36 cellular contexts compared by ENCODE assay signal in genomic region chr11:114273890-114274635, GRCh38. TPM values are rescaled to one million over a fixed set of nuclear protein-coding genes. Genes with fewer than 3 reads are reported as not detected.
"Had no signal": no experiment of that assay in that cellular context is flagged by ENCODE, and none has a peak within 500 bp of the region (broad histone marks: within the 10 kb centered on the region; RNA-seq: fewer than 3 reads in every experiment).

No MANE protein-coding gene starts in this region.

- H3K9me3 Mint-ChIP-seq: activated CD8-positive, alpha-beta T cell treated with anti-CD3 and anti-CD28 coated beads for 36 hours; activated naive CD4-positive, alpha-beta T cell treated with anti-CD3 and anti-CD28 coated beads, Interleukin-2, amount 50 U/mL, for 24 hours; activated naive CD8-positive, alpha-beta T cell treated with anti-CD3 and anti-CD28 coated beads, Interleukin-2, amount 10 ng/mL, durations not matched to agents 7 days and 5 days; activated T-cell treated with anti-CD3 and anti-CD28 coated beads, Interleukin-2, amount 50 U/mL, for 72 hours; activated T-helper 17 cell treated with anti-CD3 and anti-CD28 coated beads, Interleukin-2, amount 50 U/mL, for 72 hours; T-cell had no signal

- ATAC-seq: activated CD8-positive, alpha-beta T cell treated with anti-CD3 and anti-CD28 coated beads for 36 hours; activated T-cell treated with anti-CD3 and anti-CD28 coated beads, Interleukin-2, amount 50 U/mL, for 72 hours; activated T-helper 17 cell treated with anti-CD3 and anti-CD28 coated beads, Interleukin-2, amount 50 U/mL, for 72 hours; PC-3; SK-N-SH treated with all-trans-retinoic acid at 6 μM for 48 hours; T-cell had no signal

- H3K27ac Mint-ChIP-seq: activated CD8-positive, alpha-beta T cell treated with anti-CD3 and anti-CD28 coated beads for 36 hours; activated naive CD4-positive, alpha-beta T cell treated with anti-CD3 and anti-CD28 coated beads, Interleukin-2, amount 50 U/mL, for 24 hours; activated naive CD8-positive, alpha-beta T cell treated with anti-CD3 and anti-CD28 coated beads, Interleukin-2, amount 10 ng/mL, durations not matched to agents 7 days and 5 days; activated T-cell treated with anti-CD3 and anti-CD28 coated beads, Interleukin-2, amount 50 U/mL, for 72 hours; activated T-helper 17 cell treated with anti-CD3 and anti-CD28 coated beads, Interleukin-2, amount 50 U/mL, for 72 hours; T-cell had no signal

- H3K36me3 Mint-ChIP-seq: activated naive CD4-positive, alpha-beta T cell treated with anti-CD3 and anti-CD28 coated beads, Interleukin-2, amount 50 U/mL, for 24 hours; activated naive CD8-positive, alpha-beta T cell treated with anti-CD3 and anti-CD28 coated beads, Interleukin-2, amount 10 ng/mL, durations not matched to agents 7 days and 5 days; T-cell had no signal

- H3K9me3 ChIP-seq: ascending aorta, Peyer's patch had no signal

- DNase-seq: activated CD4-positive, alpha-beta T cell treated with anti-CD3 and anti-CD28 coated beads for 1 hour; activated CD4-positive, alpha-beta T cell treated with anti-CD3 and anti-CD28 coated beads for 48 hours; activated CD4-positive, alpha-beta T cell treated with anti-CD3 and anti-CD28 coated beads, Interleukin-2, amount 50 U/mL, for 4 hours; activated CD4-positive, CD25-positive, alpha-beta regulatory T cell; activated CD8-positive, alpha-beta T cell treated with anti-CD3 and anti-CD28 coated beads for 36 hours; activated effector memory CD4-positive, alpha-beta T cell treated with anti-CD3 and anti-CD28 coated beads, Interleukin-2, amount 50 U/mL, for 16 hours; activated naive CD4-positive, alpha-beta T cell; activated naive CD8-positive, alpha-beta T cell treated with anti-CD3 and anti-CD28 coated beads, Interleukin-2, amount 10 ng/mL, durations not matched to agents 7 days and 5 days; activated T-cell treated with anti-CD3 and anti-CD28 coated beads, Interleukin-2, amount 50 U/mL, for 1 hour; activated T-cell treated with anti-CD3 and anti-CD28 coated beads, Interleukin-2, amount 50 U/mL, for 72 hours; amygdala; MM.1S; MV-4-11; NCI-H1092; NCI-H146; NCI-H187; NCI-H2029 treated with DMSO at 0.1 percent for 48 hours; NCI-H2107; NCI-H2171; NCI-H510A; NCI-H526; NCI-H748 treated with DMSO at 0.1 percent for 48 hours; NK-92 treated with Interleukin-12 subunit alpha and Interleukin-12 subunit beta, amount 100 ng/mL, for 24 hours; PC-3; RPMI8226; SIG-M5; T-cell; T-helper 2 cell; T1000; WERI-Rb-1 had no signal

- H3K4me1 Mint-ChIP-seq: activated naive CD4-positive, alpha-beta T cell treated with anti-CD3 and anti-CD28 coated beads, Interleukin-2, amount 50 U/mL, for 24 hours; activated naive CD8-positive, alpha-beta T cell treated with anti-CD3 and anti-CD28 coated beads, Interleukin-2, amount 10 ng/mL, durations not matched to agents 7 days and 5 days; activated T-helper 17 cell treated with anti-CD3 and anti-CD28 coated beads, Interleukin-2, amount 50 U/mL, for 72 hours; T-cell had no signal

- H3K4me3 Mint-ChIP-seq: activated CD8-positive, alpha-beta T cell treated with anti-CD3 and anti-CD28 coated beads for 36 hours; activated naive CD4-positive, alpha-beta T cell treated with anti-CD3 and anti-CD28 coated beads, Interleukin-2, amount 50 U/mL, for 24 hours; activated naive CD8-positive, alpha-beta T cell treated with anti-CD3 and anti-CD28 coated beads, Interleukin-2, amount 10 ng/mL, durations not matched to agents 7 days and 5 days; activated T-cell treated with anti-CD3 and anti-CD28 coated beads, Interleukin-2, amount 50 U/mL, for 72 hours; activated T-helper 17 cell treated with anti-CD3 and anti-CD28 coated beads, Interleukin-2, amount 50 U/mL, for 72 hours; T-cell had no signal

RNA-seq across cellular contexts. Expression of gene NNMT, which starts 22.1 kb away (rescaled TPM):
- total RNA-seq: activated CD8-positive, alpha-beta T cell treated with anti-CD3 and anti-CD28 coated beads for 36 hours; activated naive CD8-positive, alpha-beta T cell treated with anti-CD3 and anti-CD28 coated beads, Interleukin-2, amount 10 ng/mL, durations not matched to agents 7 days and 5 days; activated T-cell treated with anti-CD3 and anti-CD28 coated beads, Interleukin-2, amount 50 U/mL, for 72 hours; activated T-helper 17 cell treated with anti-CD3 and anti-CD28 coated beads, Interleukin-2, amount 50 U/mL, for 72 hours; cardiac muscle cell had no signal
